13 cellular contexts compared by ENCODE assay signal in genomic region chr7:105674200-105675030, GRCh38.
DNase-seq lines count a peak whose midpoint lies in the region; ATAC-seq, FAIRE-seq and TF ChIP-seq lines count a peak whose summit lies in the region.
"Had no signal": no experiment of that assay in that cellular context is flagged by ENCODE, and none has a peak within 500 bp of the region (broad histone marks: within the 10 kb centered on the region; RNA-seq: fewer than 3 reads in every experiment).

No MANE protein-coding gene starts in this region.

- H3K4me1 Mint-ChIP-seq in memory B cell = peaks cover 39% of the 10 kb centered on the region

- H3K4me1 ChIP-seq in liver (ENCODE audit: control insufficient read depth in 4 of 4, insufficient read depth in 4 of 4, low read length in 3 of 4) = peaks cover 25 to 74% (median 66%) of the 10 kb centered on the region in 4 donors
- no peaks in the 10 kb centered on the region for H3K4me1 ChIP-seq in HepG2 (ENCODE audit: insufficient read depth, low read length)
- peaks cover 63 to 67% of the 10 kb centered on the region in 2 donors for H3K4me1 ChIP-seq in thyroid gland
- peaks cover 0 to 15% (median 10%) of the 10 kb centered on the region in 4 donors for H3K4me1 ChIP-seq in tibial artery

- WGBS in liver = 41% methylated on average over 5 of the region's 5 CpGs
- 90% methylated on average over 5 of the region's 5 CpGs for WGBS in HepG2 (ENCODE audit: low lambda C conversion rate)
- 88 to 90% methylated on average over 5 of the region's 5 CpGs for WGBS in thyroid gland, 2 donors

- no peak for TF ChIP-seq POLR2A in HepG2 (IDR thresholded peaks at IDR 0.05; ENCODE audit: insufficient read depth in 1 of 2, low read depth in 2 of 2, low read length in 2 of 2)
- no peak for TF ChIP-seq POLR2A in thyroid gland (IDR thresholded peaks at IDR 0.05)

- in situ Hi-C loops in HepG2 (cut with HindIII; ENCODE audit: extremely low pct_ligation_motif_present, low pct_unique_long_range_greater_than_20kb) = no loop called here

- H4K20me1 ChIP-seq in HepG2 (ENCODE audit: insufficient read depth, low read length) = no peaks in the 10 kb centered on the region
- H4K20me1 ChIP-seq: BLaER1 had no signal

- FAIRE-seq in HepG2 (lab: Jason Lieb, UNC) = no peak
- FAIRE-seq: endometrium had no signal

- H3K27ac ChIP-seq in liver (ENCODE audit: low read depth in 1 of 2, low read length in 2 of 2) (peak overlapping the region; percentile 73 to 77), HepG2 (ENCODE audit: extremely low read length, insufficient read depth, low read length) (no peak overlapping the region), VCaP (peak overlapping the region; percentile 71), thyroid gland (peak overlapping the region; percentile 82 to 93 (median 89)), tibial artery (no peak overlapping the region)
- H3K27ac ChIP-seq: BLaER1 had no signal

- no peaks in the 10 kb centered on the region for H3K79me2 ChIP-seq in HepG2 (ENCODE audit: insufficient read depth, low read length)

- DNase-seq in HepG2 (ENCODE audit: low spot score) (no peak), memory B cell (ENCODE audit: low spot score in 2 of 2) (no peak), thyroid gland (no peak), SKM-1 (lab: John Stamatoyannopoulos, UW; ENCODE audit: unreplicated experiment) (no peak), tibial artery (no peak), ureter (ENCODE audit: low spot score) (no peak)
- DNase-seq: left lung, occipital lobe, OCI-M1 had no signal

- H3K4me3 ChIP-seq in liver (ENCODE audit: low read depth in 1 of 3, low read length in 3 of 3) (no peak overlapping the region), HepG2 (replicated peaks in 1 of 3; ENCODE audit: insufficient read depth in 1 of 3, low read depth in 2 of 3, low read length in 3 of 3) (no peak overlapping the region), thyroid gland (replicated peaks in 1 of 3) (no peak overlapping the region), tibial artery (no peak overlapping the region)
- H3K4me3 ChIP-seq: BLaER1, left lung had no signal

- H3K9me3 ChIP-seq in liver (ENCODE audit: control insufficient read depth in 4 of 4, low read length in 3 of 4) (no peaks in the 10 kb centered on the region), HepG2 (ENCODE audit: low read length) (no peaks in the 10 kb centered on the region), thyroid gland (no peaks in the 10 kb centered on the region), tibial artery (no peaks in the 10 kb centered on the region)
- H3K9me3 ChIP-seq: BLaER1, left lung had no signal

- TF ChIP-seq CTCF in liver (IDR thresholded peaks at IDR 0.05; ENCODE audit: low read depth, low read length, missing input control) = no peak
- TF ChIP-seq CTCF in HepG2 (CRISPR knock-in tag; IDR thresholded peaks at IDR 0.05) = no peak
- TF ChIP-seq CTCF in VCaP (conservative IDR thresholded peaks at IDR 0.05) = no peak
- no peak for TF ChIP-seq CTCF in thyroid gland (IDR thresholded peaks at IDR 0.05)
- TF ChIP-seq CTCF in tibial artery (IDR thresholded peaks at IDR 0.05) = no peak

- POLR2A ChIA-PET in HepG2 (lab: Yijun Ruan, JAX) = no interaction called here

- H3K27ac Mint-ChIP-seq in memory B cell = peak overlapping the region; percentile 79

- H3K4me3 Mint-ChIP-seq in memory B cell = no peak overlapping the region

- H3K27me3 ChIP-seq in liver (ENCODE audit: control insufficient read depth in 4 of 4, insufficient read depth in 4 of 4, low read length in 3 of 4) (no peaks in the 10 kb centered on the region), HepG2 (ENCODE audit: control insufficient read depth in 1 of 2, insufficient read depth in 2 of 2, low read length in 2 of 2) (no peaks in the 10 kb centered on the region), thyroid gland (no peaks in the 10 kb centered on the region), tibial artery (no peaks in the 10 kb centered on the region)
- H3K27me3 ChIP-seq: BLaER1, left lung had no signal

- H3K36me3 ChIP-seq in liver (ENCODE audit: control insufficient read depth in 4 of 4, insufficient read depth in 3 of 4, low read depth in 1 of 4, low read length in 3 of 4) (no peaks in the 10 kb centered on the region), HepG2 (replicated peaks in 1 of 2; ENCODE audit: control insufficient read depth in 1 of 2, insufficient read depth in 2 of 2, low read length in 2 of 2) (no peaks in the 10 kb centered on the region), thyroid gland (no peaks in the 10 kb centered on the region), tibial artery (no peaks in the 10 kb centered on the region)
- H3K36me3 ChIP-seq: BLaER1, left lung had no signal

- TF ChIP-seq RAD21 in liver (IDR thresholded peaks at IDR 0.05) (peak; percentile 21 to 30), HepG2 (CRISPR knock-in tag; IDR thresholded peaks at IDR 0.05) (no peak)

- CTCF ChIA-PET in HepG2 (lab: Yijun Ruan, JAX; ENCODE audit: low intra/inter-chr PET ratio, low total read pairs) = no interaction called here

- H3K36me3 Mint-ChIP-seq in memory B cell = no peaks in the 10 kb centered on the region

- no peak overlapping the region for H3K4me2 ChIP-seq in HepG2 (ENCODE audit: low read depth, low read length)

- H3K9ac ChIP-seq in liver (ENCODE audit: low read depth in 1 of 2, low read length in 2 of 2) (no peak overlapping the region), HepG2 (ENCODE audit: insufficient read depth, low read depth, low read length) (no peak overlapping the region)
- H3K9ac ChIP-seq: BLaER1 had no signal

- intact Hi-C loops in HepG2 (cut with micrococcal nuclease; ENCODE audit: unreplicated experiment) = no loop called here
- intact Hi-C loops in thyroid gland (cut with DNase I) = no loop called here
- intact Hi-C loops in tibial artery (cut with DNase I; ENCODE audit: low total_unique reads) = no loop called here

- ATAC-seq in HepG2 (no peak), memory B cell (ENCODE audit: low read depth) (no peak)

- BruUV-seq in HepG2 (replicated peaks; lab: Mats Ljungman, UMichigan) = no TSS peak

- no peaks in the 10 kb centered on the region for H3K27me3 Mint-ChIP-seq in memory B cell

- H2AFZ ChIP-seq in HepG2 (ENCODE audit: low read length) = no peak overlapping the region

- no peaks in the 10 kb centered on the region for H3K9me3 Mint-ChIP-seq in memory B cell

- no peak for TF ChIP-seq EP300 in HepG2 (IDR thresholded peaks at IDR 0.05; ENCODE audit: low read depth in 2 of 2, low read length in 2 of 2)
- no peak for TF ChIP-seq EP300 in HepG2 (CRISPR knock-in tag; IDR thresholded peaks at IDR 0.05; ENCODE audit: borderline replicate concordance)

TF ChIP-seq in liver, 16 proteins besides CTCF, POLR2A, EP300 and RAD21:
- TF ChIP-seq HNF4A (conservative IDR thresholded peaks at IDR 0.05) = peak; percentile 63 to 66
- TF ChIP-seq HNF4G (IDR thresholded peaks at IDR 0.05) = no peak
- peak; percentile 87 to 89 for TF ChIP-seq RXRA (IDR thresholded peaks at IDR 0.05)
- TF ChIP-seq SP1 (IDR thresholded peaks at IDR 0.05) = peak; percentile 52
- peak in 1 of 2 donors; percentile 37 for TF ChIP-seq JUND (IDR thresholded peaks at IDR 0.05)
- TF ChIP-seq FOXA2 (IDR thresholded peaks at IDR 0.05) = no peak

TF ChIP-seq in HepG2, 621 proteins besides CTCF, POLR2A, EP300 and RAD21:
- no peak for TF ChIP-seq ZZZ3 (CRISPR knock-in tag; IDR thresholded peaks at IDR 0.05; ENCODE audit: borderline replicate concordance)
- TF ChIP-seq ZNF737 (CRISPR knock-in tag; IDR thresholded peaks at IDR 0.05; ENCODE audit: borderline replicate concordance) = no peak
- TF ChIP-seq ZNF431 (CRISPR knock-in tag; IDR thresholded peaks at IDR 0.05; ENCODE audit: borderline replicate concordance, low read depth) = no peak
- TF ChIP-seq ZNF326 (CRISPR knock-in tag; IDR thresholded peaks at IDR 0.05; ENCODE audit: borderline replicate concordance) = no peak
- TF ChIP-seq SP5 (CRISPR knock-in tag; IDR thresholded peaks at IDR 0.05; ENCODE audit: borderline replicate concordance, low read depth) = no peak
- TF ChIP-seq SMAD1 (CRISPR knock-in tag; IDR thresholded peaks at IDR 0.05; ENCODE audit: borderline replicate concordance, low read depth) = no peak
- no peak for TF ChIP-seq PCBP2 (optimal IDR thresholded peaks at IDR 0.05; ENCODE audit: low read depth, low read length, poor library complexity, severe bottlenecking)

Comparison
In these comparisons a context has a peak if more than half of its experiments do, and no peak if none do; other contexts are left out.
1. H3K27ac ChIP-seq: peak in liver (2 of 2), VCaP (single experiment) and thyroid gland (3 of 3); none in HepG2 (single experiment) and tibial artery (0 of 2).